28 cellular contexts compared by ENCODE assay signal in the genomic region with DNA sequence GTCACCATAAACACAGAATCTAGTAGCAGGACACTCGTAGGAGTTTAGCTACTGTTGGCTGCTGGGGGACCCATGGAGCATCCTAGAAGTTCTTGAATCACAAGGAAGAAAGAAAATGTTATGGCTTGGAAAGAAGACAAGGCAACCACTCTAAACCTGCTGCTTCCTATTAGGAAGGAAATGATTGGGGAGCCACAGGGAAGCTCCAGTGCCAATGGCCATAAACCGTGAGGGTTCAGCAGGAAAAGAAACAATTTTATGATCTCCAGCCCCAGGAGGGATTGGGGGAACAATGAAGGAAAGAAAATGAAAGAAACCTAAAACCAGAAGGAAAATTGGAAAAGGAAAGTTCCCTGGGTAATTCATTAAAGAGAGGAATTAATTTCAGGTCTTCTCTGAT.
"Had no signal": no experiment of that assay in that cellular context is flagged by ENCODE, and none has a peak within 500 bp of the region (broad histone marks: within the 10 kb centered on the region; RNA-seq: fewer than 3 reads in every experiment).

No MANE protein-coding gene starts in this region.

- H3K4me1 Mint-ChIP-seq: stimulated activated effector memory CD8-positive, alpha-beta T cell treated with anti-CD3 and anti-CD28 coated beads, Interleukin-12 subunit alpha, Interleukin-12 subunit beta, amount 100 ng/mL, for 72 hours; stimulated activated memory B cell treated with anti-CD40 and anti-IgM and Interleukin-4, amounts not matched to agents 10 μg/mL and 1 μg/mL and 100 μg/mL, for 72 hours; stimulated activated naive B cell treated with anti-CD40 and anti-IgM and Interleukin-4, amounts not matched to agents 10 μg/mL and 1 μg/mL and 100 μg/mL, for 72 hours; stimulated activated naive CD8-positive, alpha-beta T cell treated with anti-CD3 and anti-CD28 coated beads, Interleukin-15, amount 100 ng/mL, for 72 hours had no signal

- H3K27me3 Mint-ChIP-seq: stimulated activated memory B cell treated with anti-CD40 and anti-IgM and Interleukin-4, amounts not matched to agents 10 μg/mL and 1 μg/mL and 100 μg/mL, for 72 hours; stimulated activated naive B cell treated with anti-CD40 and anti-IgM and Interleukin-4, amounts not matched to agents 10 μg/mL and 1 μg/mL and 100 μg/mL, for 72 hours had no signal

- H3K27ac Mint-ChIP-seq: stimulated activated effector memory CD8-positive, alpha-beta T cell treated with anti-CD3 and anti-CD28 coated beads, Interleukin-12 subunit alpha, Interleukin-12 subunit beta, amount 100 ng/mL, for 72 hours; stimulated activated memory B cell treated with anti-CD40 and anti-IgM and Interleukin-4, amounts not matched to agents 10 μg/mL and 1 μg/mL and 100 μg/mL, for 72 hours; stimulated activated naive B cell treated with anti-CD40 and anti-IgM and Interleukin-4, amounts not matched to agents 10 μg/mL and 1 μg/mL and 100 μg/mL, for 72 hours; stimulated activated naive CD8-positive, alpha-beta T cell treated with anti-CD3 and anti-CD28 coated beads, Interleukin-15, amount 100 ng/mL, for 72 hours; stimulated activated naive CD8-positive, alpha-beta T cell treated with anti-CD3 and anti-CD28 coated beads, Interleukin-15, Interleukin-2, amounts not matched to agents 100 ng/mL and 50 ng/mL, for 24 hours; type B pancreatic cell had no signal

- H3K4me3 ChIP-seq: stomach, suprapubic skin, testis, thoracic aorta, thyroid gland, tibial artery, tibial nerve, transverse colon, upper lobe of left lung, upper lobe of right lung, uterus, vagina had no signal

- H3K27ac ChIP-seq: stomach, suprapubic skin, testis, thoracic aorta, thyroid gland, tibial artery, tibial nerve, transverse colon, upper lobe of left lung, upper lobe of right lung, uterus, vagina had no signal

- H3K9me3 Mint-ChIP-seq: stimulated activated effector memory CD8-positive, alpha-beta T cell treated with anti-CD3 and anti-CD28 coated beads, Interleukin-12 subunit alpha, Interleukin-12 subunit beta, amount 100 ng/mL, for 72 hours; stimulated activated memory B cell treated with anti-CD40 and anti-IgM and Interleukin-4, amounts not matched to agents 10 μg/mL and 1 μg/mL and 100 μg/mL, for 72 hours; stimulated activated naive B cell treated with anti-CD40 and anti-IgM and Interleukin-4, amounts not matched to agents 10 μg/mL and 1 μg/mL and 100 μg/mL, for 72 hours; stimulated activated naive CD8-positive, alpha-beta T cell treated with anti-CD3 and anti-CD28 coated beads, Interleukin-15, amount 100 ng/mL, for 72 hours; stimulated activated naive CD8-positive, alpha-beta T cell treated with anti-CD3 and anti-CD28 coated beads, Interleukin-15, Interleukin-2, amounts not matched to agents 100 ng/mL and 50 ng/mL, for 24 hours; type B pancreatic cell had no signal

- H3K36me3 ChIP-seq: stomach, suprapubic skin, thoracic aorta, thyroid gland, tibial artery, tibial nerve, transverse colon, upper lobe of left lung, upper lobe of right lung, uterus, vagina had no signal

- H3K4me3 Mint-ChIP-seq: stimulated activated effector memory CD8-positive, alpha-beta T cell treated with anti-CD3 and anti-CD28 coated beads, Interleukin-12 subunit alpha, Interleukin-12 subunit beta, amount 100 ng/mL, for 72 hours; stimulated activated memory B cell treated with anti-CD40 and anti-IgM and Interleukin-4, amounts not matched to agents 10 μg/mL and 1 μg/mL and 100 μg/mL, for 72 hours; stimulated activated naive B cell treated with anti-CD40 and anti-IgM and Interleukin-4, amounts not matched to agents 10 μg/mL and 1 μg/mL and 100 μg/mL, for 72 hours; stimulated activated naive CD8-positive, alpha-beta T cell treated with anti-CD3 and anti-CD28 coated beads, Interleukin-15, amount 100 ng/mL, for 72 hours; stimulated activated naive CD8-positive, alpha-beta T cell treated with anti-CD3 and anti-CD28 coated beads, Interleukin-15, Interleukin-2, amounts not matched to agents 100 ng/mL and 50 ng/mL, for 24 hours; type B pancreatic cell had no signal

- H3K9me3 ChIP-seq: stomach, suprapubic skin, testis, thoracic aorta, thyroid gland, tibial artery, tibial nerve, transverse colon, upper lobe of left lung, upper lobe of right lung, uterus, vagina had no signal

- H3K27me3 ChIP-seq: stomach, testis, thyroid gland, tibial artery, tibial nerve, transverse colon, upper lobe of left lung, upper lobe of right lung, uterus, vagina had no signal

- ATAC-seq: stimulated activated effector memory CD8-positive, alpha-beta T cell treated with anti-CD3 and anti-CD28 coated beads, Interleukin-12 subunit alpha, Interleukin-12 subunit beta, amount 100 ng/mL, for 72 hours; stimulated activated memory B cell treated with anti-CD40 and anti-IgM and Interleukin-4, amounts not matched to agents 10 μg/mL and 1 μg/mL and 100 μg/mL, for 72 hours; stimulated activated naive B cell treated with anti-CD40 and anti-IgM and Interleukin-4, amounts not matched to agents 10 μg/mL and 1 μg/mL and 100 μg/mL, for 72 hours; stimulated activated naive CD8-positive, alpha-beta T cell treated with anti-CD3 and anti-CD28 coated beads, Interleukin-15, amount 100 ng/mL, for 72 hours; stimulated activated naive CD8-positive, alpha-beta T cell treated with anti-CD3 and anti-CD28 coated beads, Interleukin-15, Interleukin-2, amounts not matched to agents 100 U/mL and 50 U/mL, for 24 hours; upper lobe of right lung had no signal

- H3K36me3 Mint-ChIP-seq: stimulated activated effector memory CD8-positive, alpha-beta T cell treated with anti-CD3 and anti-CD28 coated beads, Interleukin-12 subunit alpha, Interleukin-12 subunit beta, amount 100 ng/mL, for 72 hours; stimulated activated memory B cell treated with anti-CD40 and anti-IgM and Interleukin-4, amounts not matched to agents 10 μg/mL and 1 μg/mL and 100 μg/mL, for 72 hours; stimulated activated naive B cell treated with anti-CD40 and anti-IgM and Interleukin-4, amounts not matched to agents 10 μg/mL and 1 μg/mL and 100 μg/mL, for 72 hours; type B pancreatic cell had no signal

- DNase-seq: stimulated activated CD4-positive, alpha-beta T cell treated with anti-CD3 and anti-CD28 coated beads, Interleukin-2, amount 100 ng/mL, for 48 hours; stimulated activated CD4-positive, alpha-beta T cell treated with anti-CD3 and anti-CD28 coated beads, Interleukin-4, amount 100 ng/mL, for 1 hour; stimulated activated CD4-positive, alpha-beta T cell treated with anti-CD3 and anti-CD28 coated beads, Interleukin-4, amount 100 ng/mL, for 24 hours; stimulated activated CD4-positive, alpha-beta T cell treated with anti-CD3 and anti-CD28 coated beads, Interleukin-4, amount 100 ng/mL, for 4 hours; stimulated activated CD8-positive, alpha-beta memory T cell treated with anti-CD3 and anti-CD28 coated beads, Interleukin-4, amount 100 ng/mL, for 48 hours; stimulated activated naive B cell treated with anti-CD40 and anti-IgM and Interleukin-4, amounts not matched to agents 10 μg/mL and 1 μg/mL and 100 μg/mL, for 72 hours; stimulated activated naive CD4-positive, alpha-beta T cell; stimulated activated naive CD4-positive, alpha-beta T cell treated with Interleukin-2 at 50 U/mL for 16 hours; stimulated activated naive CD8-positive, alpha-beta T cell treated with anti-CD3 and anti-CD28 coated beads, Interleukin-15, amount 100 ng/mL, for 72 hours; stimulated activated naive CD8-positive, alpha-beta T cell treated with anti-CD3 and anti-CD28 coated beads, Interleukin-15, Interleukin-2, amounts not matched to agents 100 U/mL and 50 U/mL, for 24 hours; stomach; substantia nigra; testis; thyroid gland; tibial artery; transverse colon; trophoblast cell; upper lobe of left lung; upper lobe of right lung; uterus had no signal

- H3K4me1 ChIP-seq: stomach, suprapubic skin, testis, thyroid gland, tibial artery, tibial nerve, transverse colon, upper lobe of left lung, upper lobe of right lung, uterus, vagina had no signal
